1 cellular context compared by ENCODE assay signal in genomic region chr15:76060098-76060989, GRCh38.
TF ChIP-seq lines count a peak whose summit lies in the region.

No MANE protein-coding gene starts in this region.

TF ChIP-seq in GM23338, 12 proteins besides CTCF, POLR2A, EP300 and RAD21 (continued from another document):
- TF ChIP-seq, protein P1, sequence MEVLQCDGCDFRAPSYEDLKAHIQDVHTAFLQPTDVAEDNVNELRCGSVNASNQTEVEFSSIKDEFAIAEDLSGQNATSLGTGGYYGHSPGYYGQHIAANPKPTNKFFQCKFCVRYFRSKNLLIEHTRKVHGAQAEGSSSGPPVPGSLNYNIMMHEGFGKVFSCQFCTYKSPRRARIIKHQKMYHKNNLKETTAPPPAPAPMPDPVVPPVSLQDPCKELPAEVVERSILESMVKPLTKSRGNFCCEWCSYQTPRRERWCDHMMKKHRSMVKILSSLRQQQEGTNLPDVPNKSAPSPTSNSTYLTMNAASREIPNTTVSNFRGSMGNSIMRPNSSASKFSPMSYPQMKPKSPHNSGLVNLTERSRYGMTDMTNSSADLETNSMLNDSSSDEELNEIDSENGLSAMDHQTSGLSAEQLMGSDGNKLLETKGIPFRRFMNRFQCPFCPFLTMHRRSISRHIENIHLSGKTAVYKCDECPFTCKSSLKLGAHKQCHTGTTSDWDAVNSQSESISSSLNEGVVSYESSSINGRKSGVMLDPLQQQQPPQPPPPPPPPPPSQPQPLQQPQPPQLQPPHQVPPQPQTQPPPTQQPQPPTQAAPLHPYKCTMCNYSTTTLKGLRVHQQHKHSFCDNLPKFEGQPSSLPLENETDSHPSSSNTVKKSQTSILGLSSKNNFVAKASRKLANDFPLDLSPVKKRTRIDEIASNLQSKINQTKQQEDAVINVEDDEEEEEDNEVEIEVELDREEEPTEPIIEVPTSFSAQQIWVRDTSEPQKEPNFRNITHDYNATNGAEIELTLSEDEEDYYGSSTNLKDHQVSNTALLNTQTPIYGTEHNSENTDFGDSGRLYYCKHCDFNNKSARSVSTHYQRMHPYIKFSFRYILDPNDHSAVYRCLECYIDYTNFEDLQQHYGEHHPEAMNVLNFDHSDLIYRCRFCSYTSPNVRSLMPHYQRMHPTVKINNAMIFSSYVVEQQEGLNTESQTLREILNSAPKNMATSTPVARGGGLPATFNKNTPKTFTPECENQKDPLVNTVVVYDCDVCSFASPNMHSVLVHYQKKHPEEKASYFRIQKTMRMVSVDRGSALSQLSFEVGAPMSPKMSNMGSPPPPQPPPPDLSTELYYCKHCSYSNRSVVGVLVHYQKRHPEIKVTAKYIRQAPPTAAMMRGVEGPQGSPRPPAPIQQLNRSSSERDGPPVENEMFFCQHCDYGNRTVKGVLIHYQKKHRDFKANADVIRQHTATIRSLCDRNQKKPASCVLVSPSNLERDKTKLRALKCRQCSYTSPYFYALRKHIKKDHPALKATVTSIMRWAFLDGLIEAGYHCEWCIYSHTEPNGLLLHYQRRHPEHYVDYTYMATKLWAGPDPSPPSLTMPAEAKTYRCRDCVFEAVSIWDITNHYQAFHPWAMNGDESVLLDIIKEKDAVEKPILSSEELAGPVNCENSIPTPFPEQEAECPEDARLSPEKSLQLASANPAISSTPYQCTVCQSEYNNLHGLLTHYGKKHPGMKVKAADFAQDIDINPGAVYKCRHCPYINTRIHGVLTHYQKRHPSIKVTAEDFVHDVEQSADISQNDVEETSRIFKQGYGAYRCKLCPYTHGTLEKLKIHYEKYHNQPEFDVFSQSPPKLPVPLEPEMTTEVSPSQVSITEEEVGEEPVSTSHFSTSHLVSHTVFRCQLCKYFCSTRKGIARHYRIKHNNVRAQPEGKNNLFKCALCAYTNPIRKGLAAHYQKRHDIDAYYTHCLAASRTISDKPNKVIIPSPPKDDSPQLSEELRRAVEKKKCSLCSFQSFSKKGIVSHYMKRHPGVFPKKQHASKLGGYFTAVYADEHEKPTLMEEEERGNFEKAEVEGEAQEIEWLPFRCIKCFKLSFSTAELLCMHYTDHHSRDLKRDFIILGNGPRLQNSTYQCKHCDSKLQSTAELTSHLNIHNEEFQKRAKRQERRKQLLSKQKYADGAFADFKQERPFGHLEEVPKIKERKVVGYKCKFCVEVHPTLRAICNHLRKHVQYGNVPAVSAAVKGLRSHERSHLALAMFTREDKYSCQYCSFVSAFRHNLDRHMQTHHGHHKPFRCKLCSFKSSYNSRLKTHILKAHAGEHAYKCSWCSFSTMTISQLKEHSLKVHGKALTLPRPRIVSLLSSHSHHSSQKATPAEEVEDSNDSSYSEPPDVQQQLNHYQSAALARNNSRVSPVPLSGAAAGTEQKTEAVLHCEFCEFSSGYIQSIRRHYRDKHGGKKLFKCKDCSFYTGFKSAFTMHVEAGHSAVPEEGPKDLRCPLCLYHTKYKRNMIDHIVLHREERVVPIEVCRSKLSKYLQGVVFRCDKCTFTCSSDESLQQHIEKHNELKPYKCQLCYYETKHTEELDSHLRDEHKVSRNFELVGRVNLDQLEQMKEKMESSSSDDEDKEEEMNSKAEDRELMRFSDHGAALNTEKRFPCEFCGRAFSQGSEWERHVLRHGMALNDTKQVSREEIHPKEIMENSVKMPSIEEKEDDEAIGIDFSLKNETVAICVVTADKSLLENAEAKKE (CRISPR knock-in tag; IDR thresholded peaks at IDR 0.05), result no peak
- TF ChIP-seq STAT1 (IDR thresholded peaks at IDR 0.05; ENCODE audit: unreplicated experiment) (no peak), NANOG (IDR thresholded peaks at IDR 0.05; ENCODE audit: borderline replicate concordance) (no peak), JUNB (IDR thresholded peaks at IDR 0.05; ENCODE audit: unreplicated experiment) (no peak), EZH2 (IDR thresholded peaks at IDR 0.05; ENCODE audit: low read depth, unreplicated experiment) (no peak)
